In the genomic region with DNA sequence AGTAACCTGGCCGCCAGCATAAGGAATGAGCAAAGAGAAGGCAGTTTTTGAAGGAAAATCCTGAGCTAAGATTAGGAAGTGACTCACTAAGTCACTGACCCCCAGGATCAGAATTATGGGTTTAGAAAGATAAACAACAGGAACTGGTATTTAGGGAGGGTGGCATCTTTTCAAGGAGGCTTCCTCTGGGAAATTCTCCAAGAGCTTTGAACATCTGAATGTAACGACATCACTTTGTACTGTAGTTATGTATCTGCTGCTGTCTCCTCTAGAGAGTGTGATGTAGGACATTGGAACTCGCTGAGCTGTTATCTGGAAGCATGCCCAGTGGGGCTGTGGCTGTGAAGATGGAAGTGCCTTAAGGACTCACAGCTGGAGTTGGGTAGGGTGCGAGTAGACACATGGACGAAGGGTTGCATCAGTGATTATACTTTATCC, we compare ENCODE assay signal across 12 cellular contexts.
DNase-seq lines count a peak whose midpoint lies in the region; ATAC-seq and TF ChIP-seq lines count a peak whose summit lies in the region.
"Had no signal": no experiment of that assay in that cellular context is flagged by ENCODE, and none has a peak within 500 bp of the region (broad histone marks: within the 10 kb centered on the region; RNA-seq: fewer than 3 reads in every experiment).

No MANE protein-coding gene starts in this region.

- H3K4me3 Mint-ChIP-seq in MCF 10A (ENCODE audit: unreplicated experiment), result no peak overlapping the region

- H3K27me3 ChIP-seq in breast epithelium (no peaks in the 10 kb centered on the region), body of pancreas (no peaks in the 10 kb centered on the region), kidney epithelial cell (ENCODE audit: control insufficient read depth, insufficient read depth, low read length) (no peaks in the 10 kb centered on the region), aorta (ENCODE audit: control insufficient read depth in 1 of 2, insufficient read depth in 2 of 2, low read length in 1 of 2) (no peaks in the 10 kb centered on the region)

- no TSS peak for BruUV-seq in MCF 10A (replicated peaks; lab: Mats Ljungman, UMichigan)

- TF ChIP-seq CTCF in MCF 10A (IDR thresholded peaks at IDR 0.05; ENCODE audit: unreplicated experiment), result no peak
- no peak for TF ChIP-seq CTCF in breast epithelium (IDR thresholded peaks at IDR 0.05)
- TF ChIP-seq CTCF in body of pancreas (IDR thresholded peaks at IDR 0.05), result no peak
- no peak for TF ChIP-seq CTCF in kidney epithelial cell (IDR thresholded peaks at IDR 0.05; ENCODE audit: insufficient read depth, low read length, poor library complexity, severe bottlenecking)

- TF ChIP-seq POLR2A in breast epithelium (IDR thresholded peaks at IDR 0.05) (no peak), body of pancreas (IDR thresholded peaks at IDR 0.05) (no peak)

- no peak for ATAC-seq in body of pancreas
- ATAC-seq in aorta (ENCODE audit: low FRiP score), result peak; percentile 65

- POLR2A ChIA-PET in MCF 10A (lab: Yijun Ruan, JAX), result interaction anchor here (0.7 to 1.2 kb wide), 3 partner anchors 13 to 57 kb away, joined by 3 to 4 read pairs (median 3); no protein-coding TSS in a partner anchor

- H3K27ac Mint-ChIP-seq in MCF 10A (ENCODE audit: low read depth, unreplicated experiment), result peak overlapping the region; percentile 33

- no peaks in the 10 kb centered on the region for H3K27me3 Mint-ChIP-seq in MCF 10A (ENCODE audit: insufficient read depth, unreplicated experiment)

- intact Hi-C loops in MCF 10A (cut with micrococcal nuclease), result no loop called here
- intact Hi-C loops in breast epithelium (cut with DNase I; ENCODE audit: low total_unique reads), result no loop called here
- intact Hi-C loops in body of pancreas (cut with DNase I), result no loop called here
- intact Hi-C loops in aorta (cut with DNase I), result no loop called here

- peak; percentile 93 for DNase-seq in MCF 10A (ENCODE audit: unreplicated experiment)
- DNase-seq in breast epithelium (ENCODE audit: low spot score in 2 of 2), result no peak
- peak in 3 of 4 donors; percentile 14 to 32 (median 18) for DNase-seq in body of pancreas
- peak; percentile 71 for DNase-seq in kidney epithelial cell (ENCODE audit: low read depth)
- DNase-seq in aorta, result no peak
- no peak for DNase-seq in NCI-H2107 (lab: John Stamatoyannopoulos, UW)
- no peak for DNase-seq in NCI-H146 treated with DMSO at 0.1 percent for 48 hours (lab: John Stamatoyannopoulos, UW; ENCODE audit: unreplicated experiment)
- no peak for DNase-seq in G401 (ENCODE audit: low spot score)
- DNase-seq: AML-193; GOT3; NCI-H345; stimulated activated CD4-positive, alpha-beta T cell treated with anti-CD3 and anti-CD28 coated beads, Interleukin-4, amount 100 ng/mL, for 4 hours had no signal

- H3K27ac ChIP-seq in breast epithelium (peak overlapping the region in 1 of 2 donors; percentile 13), body of pancreas (no peak overlapping the region), aorta (ENCODE audit: low read depth in 1 of 2, low read length in 2 of 2) (no peak overlapping the region)

- WGBS in body of pancreas, 2 donors, result 73 to 81% methylated on average over 5 of the region's 5 CpGs
- 54 to 56% methylated on average over 5 of the region's 5 CpGs for WGBS in aorta, 2 donors

- H3K4me1 ChIP-seq in breast epithelium (no peaks in the 10 kb centered on the region), body of pancreas (no peaks in the 10 kb centered on the region), aorta (ENCODE audit: control insufficient read depth in 1 of 2, insufficient read depth in 2 of 2, low read length in 2 of 2) (no peaks in the 10 kb centered on the region)

- no peaks in the 10 kb centered on the region for H3K9me3 ChIP-seq in breast epithelium
- no peaks in the 10 kb centered on the region for H3K9me3 ChIP-seq in body of pancreas
- no peaks in the 10 kb centered on the region for H3K9me3 ChIP-seq in aorta (ENCODE audit: control insufficient read depth, low read length)

- peaks cover 19% of the 10 kb centered on the region for H3K4me1 Mint-ChIP-seq in MCF 10A (ENCODE audit: insufficient read depth, unreplicated experiment)

- H3K36me3 Mint-ChIP-seq in MCF 10A (ENCODE audit: insufficient read depth, unreplicated experiment), result no peaks in the 10 kb centered on the region

- H3K4me3 ChIP-seq in breast epithelium (no peak overlapping the region), body of pancreas (no peak overlapping the region), kidney epithelial cell (ENCODE audit: low read depth, low read length) (no peak overlapping the region), aorta (ENCODE audit: low read length in 2 of 2) (no peak overlapping the region)

- H3K9me3 Mint-ChIP-seq in MCF 10A (ENCODE audit: unreplicated experiment), result peaks cover 8% of the 10 kb centered on the region

- CTCF ChIA-PET in MCF 10A (lab: Yijun Ruan, JAX), result interaction anchor here (0.9 kb wide), 1 partner anchor 11 kb away, joined by 4 read pairs; no protein-coding TSS in a partner anchor

- H3K36me3 ChIP-seq in breast epithelium (no peaks in the 10 kb centered on the region), body of pancreas (replicated peaks in 1 of 2; ENCODE audit: insufficient read depth in 1 of 2, low read depth in 2 of 2) (no peaks in the 10 kb centered on the region), kidney epithelial cell (ENCODE audit: control insufficient read depth, insufficient read depth, low read length) (no peaks in the 10 kb centered on the region), aorta (ENCODE audit: control insufficient read depth in 1 of 2, insufficient read depth in 2 of 2, low read length in 1 of 2) (no peaks in the 10 kb centered on the region)

- in situ Hi-C loops in G401 (cut with HindIII; ENCODE audit: low sequenced_read_pairs), result no loop called here

Comparison
In these comparisons a context has a peak if more than half of its experiments do, and no peak if none do; other contexts are left out.
1. DNase-seq: peak in MCF 10A (single experiment), body of pancreas (3 of 4) and kidney epithelial cell (single experiment); none in breast epithelium (0 of 2), aorta (0 of 2), NCI-H2107 (single experiment), NCI-H146 treated with DMSO at 0.1 percent for 48 hours (single experiment) and G401 (single experiment).